Comparison of ENCODE assay signal across 36 cellular contexts in the genomic region with DNA sequence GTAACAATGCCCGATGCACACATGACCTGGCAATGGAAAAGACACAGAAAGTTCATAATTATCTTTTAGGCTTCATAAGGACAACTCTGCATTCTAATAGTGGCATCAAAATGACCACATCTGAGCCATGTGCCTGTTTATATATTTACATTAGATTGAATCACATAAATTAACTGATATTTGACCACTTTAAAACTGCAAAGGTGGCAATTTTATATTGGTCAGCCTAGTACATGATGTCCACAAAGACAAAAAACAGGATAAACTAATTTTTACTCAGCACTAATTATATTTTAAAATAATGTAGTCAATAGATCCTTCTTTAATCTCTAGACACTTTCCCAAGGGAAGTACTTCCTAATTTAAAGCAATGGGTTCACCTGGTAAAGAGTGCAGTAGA. TPM values are rescaled to one million over a fixed set of nuclear protein-coding genes. Genes with fewer than 3 reads are reported as not detected.
"Had no signal": no experiment of that assay in that cellular context is flagged by ENCODE, and none has a peak within 500 bp of the region (broad histone marks: within the 10 kb centered on the region; RNA-seq: fewer than 3 reads in every experiment).

No MANE protein-coding gene starts in this region.

- DNase-seq: MG63, MM.1S, MV-4-11, NCI-H1048, NCI-H1092, NCI-H1092 treated with DMSO at 0.1 percent for 48 hours, NCI-H1105, NCI-H1417, NCI-H1417 treated with DMSO at 0.1 percent for 48 hours, NCI-H1436, NCI-H1436 treated with DMSO at 0.1 percent for 48 hours, NCI-H146, NCI-H1694, NCI-H1694 treated with DMSO at 0.1 percent for 48 hours, NCI-H187, NCI-H187 treated with DMSO at 0.1 percent for 48 hours, NCI-H1930, NCI-H2029, NCI-H2029 treated with DMSO at 0.1 percent for 48 hours, NCI-H2081, NCI-H2081 treated with DMSO at 0.1 percent for 48 hours, NCI-H2107, NCI-H2171, NCI-H2171 treated with DMSO at 0.1 percent for 48 hours, NCI-H2227 treated with DMSO at 0.1 percent for 48 hours, NCI-H226, NCI-H345, NCI-H446, NCI-H446 treated with DMSO at 0.1 percent for 48 hours, NCI-H510A, NCI-H510A treated with DMSO at 0.1 percent for 48 hours, NCI-H524, NCI-H524 treated with DMSO at 0.1 percent for 48 hours, NCI-H526, NCI-H526 treated with DMSO at 0.1 percent for 48 hours had no signal

- H3K9me3 ChIP-seq: MG63 had no signal

- H3K27me3 ChIP-seq: MG63 had no signal

- H3K36me3 ChIP-seq: MG63 had no signal

- H3K4me3 ChIP-seq: MG63 had no signal

RNA-seq across cellular contexts. Expression of a gene that starts 12.0 kb away (rescaled TPM):
- total RNA-seq: M059J had no signal
